Comparison of ENCODE assay signal across 11 cellular contexts in genomic region chr18:32770651-32771168, GRCh38. TPM values are rescaled to one million over a fixed set of nuclear protein-coding genes. Genes with fewer than 3 reads are reported as not detected.
DNase-seq lines count a peak whose midpoint lies in the region; ATAC-seq, FAIRE-seq and TF ChIP-seq lines count a peak whose summit lies in the region.
"Had no signal": no experiment of that assay in that cellular context is flagged by ENCODE, and none has a peak within 500 bp of the region (broad histone marks: within the 10 kb centered on the region; RNA-seq: fewer than 3 reads in every experiment).

No MANE protein-coding gene starts in this region.

- peak overlapping the region; percentile 27; the same call in 1 of the 2 replicates for H2BK12ac ChIP-seq in H1 (ENCODE audit: low read depth, low read length)

- no peak overlapping the region for H3K23ac ChIP-seq in H1 (ENCODE audit: insufficient read length)

- no peak overlapping the region for H2BK15ac ChIP-seq in H1 (ENCODE audit: low read length)

- H3K79me2 ChIP-seq in H1 (ENCODE audit: control insufficient read depth in 1 of 2, insufficient read depth in 2 of 2, low read length in 2 of 2) (no peaks in the 10 kb centered on the region), neural progenitor cell (ENCODE audit: low read depth) (no peaks in the 10 kb centered on the region)

- peak overlapping the region; percentile 76 for H4K8ac ChIP-seq in H1 (ENCODE audit: extremely low read depth, insufficient read depth, low read length)

- TF ChIP-seq EP300 in H1 (IDR thresholded peaks at IDR 0.05; ENCODE audit: borderline replicate concordance in 1 of 2, low read depth in 2 of 2, low read length in 2 of 2), result no peak

- H2BK120ac ChIP-seq in H1 (replicated peaks; ENCODE audit: low read depth, low read length), result no peak overlapping the region

- peak overlapping the region; percentile 29 for H4K5ac ChIP-seq in H1 (ENCODE audit: insufficient read length, low read depth, low read length)

- ATAC-seq in left ventricle myocardium superior, result no peak
- ATAC-seq in HG03521 (IDR thresholded peaks at IDR 0.05; ENCODE audit: unreplicated experiment), result no peak

- 1% methylated on average over 24 of the region's 34 CpGs; no CpG with 5 or more reads in 1 of the 2 experiments for WGBS in H1 (ENCODE audit: extremely low coverage in 1 of 2, insufficient coverage in 1 of 2, insufficient read length in 1 of 2, insufficient replicate concordance in 2 of 2, low coverage in 1 of 2, low lambda C conversion rate in 2 of 2, missing lambda C conversion rate in 1 of 2), 2 experiments

- peaks cover 17% of the 10 kb centered on the region for H3F3A ChIP-seq in neural progenitor cell (ENCODE audit: low read depth)

- H4K91ac ChIP-seq in H1 (replicated peaks; ENCODE audit: insufficient read length, low read length), result peak overlapping the region; percentile 15

- peak overlapping the region; percentile 84 for H3K4me3 Mint-ChIP-seq in neural progenitor cell

- peaks cover 0 to 2% of the 10 kb centered on the region in 2 experiments for H4K20me1 ChIP-seq in H1 (replicated peaks in 1 of 2; ENCODE audit: control insufficient read depth in 1 of 2, insufficient read depth in 2 of 2, low read length in 2 of 2)
- peaks cover 3% of the 10 kb centered on the region for H4K20me1 ChIP-seq in neural progenitor cell (ENCODE audit: low read depth)

- intact Hi-C loops in left ventricle myocardium superior (cut with micrococcal nuclease), result no loop called here

- no peaks in the 10 kb centered on the region for H3K9me3 Mint-ChIP-seq in neural progenitor cell
- H3K9me3 Mint-ChIP-seq: CD4-positive, alpha-beta T cell had no signal

- no peak overlapping the region for H3K56ac ChIP-seq in H1 (replicated peaks; ENCODE audit: insufficient read length, low read depth, low read length)

- H2AFZ ChIP-seq in H1 (ENCODE audit: low read length) (peak overlapping the region; percentile 73; the same call in 1 of the 2 replicates), neural progenitor cell (replicated peaks) (peak overlapping the region; percentile 91)

- H3K9me3 ChIP-seq in right atrium auricular region, result no peaks in the 10 kb centered on the region
- no peaks in the 10 kb centered on the region for H3K9me3 ChIP-seq in H1 (ENCODE audit: insufficient read depth in 2 of 2, low read depth in 1 of 2, low read length in 1 of 2)
- H3K9me3 ChIP-seq in neural progenitor cell (ENCODE audit: low read depth), result no peaks in the 10 kb centered on the region

- no peaks in the 10 kb centered on the region for H3K79me1 ChIP-seq in H1 (ENCODE audit: low read depth, low read length)

- H3K4me3 ChIP-seq in right atrium auricular region (peak overlapping the region; percentile 19 to 47), H1 (ENCODE audit: extremely low read depth in 1 of 4, insufficient read depth in 2 of 4, low read depth in 3 of 4, low read length in 4 of 4) (peak overlapping the region; percentile 44 to 90 (median 68)), neural progenitor cell (peak overlapping the region; percentile 65)

- H3K9ac ChIP-seq in H1 (replicated peaks in 1 of 4; ENCODE audit: extremely low read depth in 1 of 4, low read depth in 3 of 4, low read length in 3 of 4), result no peak overlapping the region; a peak in 3 of 7 replicates
- no peak overlapping the region for H3K9ac ChIP-seq in neural progenitor cell

- H3K4ac ChIP-seq in H1 (replicated peaks; ENCODE audit: insufficient read length, low read depth, low read length), result peak overlapping the region; percentile 21

- H3K27me3 ChIP-seq in right atrium auricular region, result peaks cover 14 to 20% of the 10 kb centered on the region in 2 donors
- peaks cover 10 to 49% (median 40%) of the 10 kb centered on the region in 4 experiments for H3K27me3 ChIP-seq in H1 (replicated peaks in 1 of 4; ENCODE audit: control insufficient read depth in 3 of 4, extremely low read depth in 1 of 4, insufficient read depth in 3 of 4, low read length in 3 of 4)
- H3K27me3 ChIP-seq in neural progenitor cell, result peaks cover 76% of the 10 kb centered on the region

- no peak for TF ChIP-seq RAD21 in H1 (IDR thresholded peaks at IDR 0.05 in 1 of 2, conservative IDR thresholded peaks at IDR 0.05 in 1 of 2; ENCODE audit: low read depth in 2 of 2, low read length in 2 of 2)

- no peak overlapping the region for H2AK5ac ChIP-seq in H1 (ENCODE audit: low read depth, low read length)

- H3K4me1 Mint-ChIP-seq in neural progenitor cell, result peaks cover 66% of the 10 kb centered on the region

- no peak for TF ChIP-seq POLR2A in H1 (IDR thresholded peaks at IDR 0.05; ENCODE audit: control extremely low read depth in 1 of 2, low read depth in 2 of 2, low read length in 2 of 2)

- POLR2A ChIA-PET in H1 (lab: Charles Lee; ENCODE audit: partially characterized antibody), result interaction anchor here (1.3 to 1.6 kb wide), 3 partner anchors 10 to 23 kb away, joined by 3 to 5 read pairs (median 4); no protein-coding TSS in a partner anchor

- CTCF ChIA-PET in H1 (lab: Charles Lee; ENCODE audit: partially characterized antibody), result interaction anchor here (1.0 to 3.8 kb wide), 6 partner anchors 17 to 123 kb away, joined by 3 to 15 read pairs (median 5); no protein-coding TSS in a partner anchor

- H3K23me2 ChIP-seq in H1 (ENCODE audit: low read depth, low read length), result peaks cover 20% of the 10 kb centered on the region

- H3K4me1 ChIP-seq in right atrium auricular region, result peaks cover 0 to 25% of the 10 kb centered on the region in 2 donors
- H3K4me1 ChIP-seq in H1 (replicated peaks in 1 of 4; ENCODE audit: control insufficient read depth in 3 of 4, insufficient read depth in 4 of 4, low read length in 3 of 4), result peaks cover 7 to 23% (median 15%) of the 10 kb centered on the region in 4 experiments
- H3K4me1 ChIP-seq in neural progenitor cell, result peaks cover 27% of the 10 kb centered on the region

- peak overlapping the region; percentile 91 for H3K27ac Mint-ChIP-seq in neural progenitor cell
- H3K27ac Mint-ChIP-seq: CD4-positive, alpha-beta T cell had no signal

- H3K27me3 Mint-ChIP-seq in neural progenitor cell (ENCODE audit: insufficient read depth, low read depth), result peaks cover 5% of the 10 kb centered on the region

- TF ChIP-seq CTCF in right atrium auricular region (IDR thresholded peaks at IDR 0.05) (no peak), H1 (IDR thresholded peaks at IDR 0.05; ENCODE audit: control extremely low read depth in 1 of 3, insufficient read depth in 1 of 3, low read depth in 1 of 3, low read length in 3 of 3) (no peak), neural progenitor cell (IDR thresholded peaks at IDR 0.05) (no peak), GM10266 (IDR thresholded peaks at IDR 0.05; ENCODE audit: control insufficient read depth, insufficient read depth, low read depth, missing control alignments) (no peak)

- no peak overlapping the region for H3K14ac ChIP-seq in H1 (ENCODE audit: insufficient read length)

- H2BK5ac ChIP-seq in H1 (ENCODE audit: low read depth, low read length), result no peak overlapping the region

- H3K18ac ChIP-seq in H1 (ENCODE audit: extremely low read depth, low read length), result 0 out of 2 replicates have a peak overlapping the region, but pooled peaks have one; percentile 4

- H3K27ac ChIP-seq in right atrium auricular region (no peak overlapping the region), H1 (ENCODE audit: low read depth, low read length) (no peak overlapping the region), neural progenitor cell (no peak overlapping the region)

- H3K36me3 Mint-ChIP-seq in neural progenitor cell, result no peaks in the 10 kb centered on the region

- H3K36me3 ChIP-seq in right atrium auricular region, result no peaks in the 10 kb centered on the region
- no peaks in the 10 kb centered on the region for H3K36me3 ChIP-seq in H1 (ENCODE audit: control insufficient read depth in 2 of 4, insufficient read depth in 4 of 4, low read length in 3 of 4)
- no peaks in the 10 kb centered on the region for H3K36me3 ChIP-seq in neural progenitor cell

- peak overlapping the region; percentile 84 to 100 for H3K4me2 ChIP-seq in H1 (ENCODE audit: insufficient read depth in 1 of 2, low read depth in 2 of 2, low read length in 2 of 2)
- peak overlapping the region; percentile 96 for H3K4me2 ChIP-seq in neural progenitor cell

- no peak overlapping the region for H2BK20ac ChIP-seq in H1 (ENCODE audit: low read length)

- no peak for DNase-seq in right atrium auricular region (ENCODE audit: low spot score)
- no peak for DNase-seq in left ventricle myocardium superior
- DNase-seq in H1 (ENCODE audit: low read depth in 1 of 2, low spot score in 2 of 2), result peak in 1 of 2 experiments; percentile 68
- DNase-seq in neural progenitor cell (ENCODE audit: low spot score), result peak; percentile 39
- DNase-seq in GM19238 (ENCODE audit: insufficient read length, low spot score), result no peak
- DNase-seq in occipital lobe (lab: John Stamatoyannopoulos, UW), result no peak
- DNase-seq in GM10266 (ENCODE audit: extremely low spot score), result no peak
- DNase-seq: activated naive CD4-positive, alpha-beta T cell treated with Interleukin-2 at 50 U/mL for 16 hours; CD4-positive, alpha-beta T cell; kidney glomerular epithelial cell had no signal

- no peak for FAIRE-seq in H1 (lab: Jason Lieb, UNC)

TF ChIP-seq in H1, 55 proteins besides CTCF, POLR2A, EP300 and RAD21:
- TF ChIP-seq SIN3A (conservative IDR thresholded peaks at IDR 0.05 in 1 of 2, IDR thresholded peaks at IDR 0.05 in 1 of 2; ENCODE audit: low read depth in 1 of 2, low read length in 2 of 2) (no peak), SAP30 (IDR thresholded peaks at IDR 0.05; ENCODE audit: insufficient read depth, insufficient replicate concordance, low read length) (peak; percentile 45), CEBPB (IDR thresholded peaks at IDR 0.05; ENCODE audit: low read depth, low read length) (no peak), KDM4A (IDR thresholded peaks at IDR 0.05; ENCODE audit: low read depth, low read length, severe bottlenecking) (peak; percentile 21), RBBP5 (IDR thresholded peaks at IDR 0.05; ENCODE audit: borderline replicate concordance, low read depth, low read length) (0 out of 2 replicates have a peak, but pooled peaks have one; percentile 28)

RNA-seq across cellular contexts. Expression of gene KLHL14, which starts 2.1 kb away (rescaled TPM):
- not detected for total RNA-seq in right atrium auricular region
- 0.07 TPM for total RNA-seq in left ventricle myocardium superior
- 1.2 and 1.3 TPM in 2 replicates for total RNA-seq in H1 (2021; fragmentation: NEBNext Ultra II Directional; extraction: Animal tissue kit (Norgen Biotek cat#: 25700))
- 1.1 and 1.4 TPM in 2 replicates for polyA plus RNA-seq in H1 (2011; rRNA removed)
- polyA plus RNA-seq in H1 (2011; cell fraction: cytosol; rRNA removed), result 0.96 TPM
- polyA plus RNA-seq in H1 (2011; cell fraction: nucleus; rRNA removed), result 2.2 TPM
- 1.2 to 1.8 TPM (median 1.5 TPM) in 4 replicates for polyA plus RNA-seq in H1 (2012, experiment 1 of 2)
- polyA plus RNA-seq in H1 (2012, experiment 2 of 2), result 0.16 TPM
- 0.36 TPM for polyA plus RNA-seq in H1 (2013, experiment 1 of 2)
- 0.37 TPM for polyA plus RNA-seq in H1 (2013, experiment 2 of 2)
- polyA minus RNA-seq in H1 (2011; rRNA and poly(A)+ RNA removed), result 1.9 and 4.7 TPM in 2 replicates
- 1.8 TPM for polyA minus RNA-seq in H1 (2011; cell fraction: cytosol; rRNA and poly(A)+ RNA removed)
- polyA minus RNA-seq in H1 (2011; cell fraction: nucleus; rRNA and poly(A)+ RNA removed), result 11.2 TPM
- 0.13 TPM in 1 of 2 replicates, not detected in the other for total RNA-seq in neural progenitor cell (ENCODE audit: low replicate concordance)
- total RNA-seq in occipital lobe, result 20.3 TPM
- total RNA-seq: CD4-positive, alpha-beta T cell had no signal
